15 cellular contexts compared by ENCODE assay signal in genomic region chr15:101031203-101031602, GRCh38.
DNase-seq lines count a peak whose midpoint lies in the region; ATAC-seq and TF ChIP-seq lines count a peak whose summit lies in the region.
"Had no signal": no experiment of that assay in that cellular context is flagged by ENCODE, and none has a peak within 500 bp of the region (broad histone marks: within the 10 kb centered on the region; RNA-seq: fewer than 3 reads in every experiment).

No MANE protein-coding gene starts in this region.

- DNase-seq in activated CD8-positive, alpha-beta memory T cell treated with anti-CD3 and anti-CD28 coated beads, Interleukin-2, amount 10 ng/mL, durations not matched to agents 7 days and 5 days = peak; percentile 21
- DNase-seq in activated CD8-positive, alpha-beta memory T cell treated with anti-CD3 and anti-CD28 coated beads for 24 hours = no peak
- DNase-seq in astrocyte of the hippocampus (ENCODE audit: low read depth, low spot score) (peak; percentile 44), fibroblast of villous mesenchyme (ENCODE audit: low read depth) (peak; percentile 48), stomach (peak; percentile 16), HPDE6-E6E7 (ENCODE audit: extremely low spot score) (no peak)
- DNase-seq in activated naive CD8-positive, alpha-beta T cell treated with anti-CD3 and anti-CD28 coated beads, Interleukin-2, amount 50 U/mL, for 24 hours = no peak
- DNase-seq: ACHN; activated naive CD4-positive, alpha-beta T cell treated with anti-CD3 and anti-CD28 coated beads, Interleukin-2, amount 50 U/mL, for 16 hours; NCI-H1092; nucleus accumbens; OCI-M1; stimulated activated naive CD8-positive, alpha-beta T cell treated with anti-CD3 and anti-CD28 coated beads, Interleukin-15, amount 100 ng/mL, for 72 hours had no signal

- peaks cover 0 to 15% (median 3%) of the 10 kb centered on the region in 4 donors for H3K9me3 ChIP-seq in stomach

- CTCF ChIA-PET in activated CD8-positive, alpha-beta memory T cell treated with anti-CD3 and anti-CD28 coated beads, Interleukin-2, amount 10 ng/mL, durations not matched to agents 7 days and 5 days (lab: Charles Lee) = no interaction called here

- ATAC-seq in activated CD8-positive, alpha-beta memory T cell treated with anti-CD3 and anti-CD28 coated beads, Interleukin-2, amount 10 ng/mL, durations not matched to agents 7 days and 5 days = no peak
- no peak for ATAC-seq in activated naive CD8-positive, alpha-beta T cell treated with anti-CD3 and anti-CD28 coated beads, Interleukin-2, amount 50 U/mL, for 24 hours
- ATAC-seq in HG03135 (IDR thresholded peaks at IDR 0.05; ENCODE audit: unreplicated experiment) = no peak
- ATAC-seq: stimulated activated naive CD8-positive, alpha-beta T cell treated with anti-CD3 and anti-CD28 coated beads, Interleukin-15, amount 100 ng/mL, for 72 hours had no signal

- no peak for TF ChIP-seq POLR2A in stomach (IDR thresholded peaks at IDR 0.05)

- intact Hi-C loops in stomach (cut with DNase I; ENCODE audit: low total_unique reads) = no loop called here

- no peak for TF ChIP-seq EP300 in stomach (IDR thresholded peaks at IDR 0.05)

- peaks cover 11% of the 10 kb centered on the region for H3K9me3 Mint-ChIP-seq in activated CD8-positive, alpha-beta memory T cell treated with anti-CD3 and anti-CD28 coated beads, Interleukin-2, amount 10 ng/mL, durations not matched to agents 7 days and 5 days (ENCODE audit: low read depth)
- peaks cover 19% of the 10 kb centered on the region for H3K9me3 Mint-ChIP-seq in activated naive CD8-positive, alpha-beta T cell treated with anti-CD3 and anti-CD28 coated beads, Interleukin-2, amount 50 U/mL, for 24 hours

- no peak overlapping the region for H3K27ac ChIP-seq in stomach

- peaks cover 4% of the 10 kb centered on the region for H3K4me1 Mint-ChIP-seq in activated CD8-positive, alpha-beta memory T cell treated with anti-CD3 and anti-CD28 coated beads, Interleukin-2, amount 10 ng/mL, durations not matched to agents 7 days and 5 days
- H3K4me1 Mint-ChIP-seq in activated naive CD8-positive, alpha-beta T cell treated with anti-CD3 and anti-CD28 coated beads, Interleukin-2, amount 50 U/mL, for 24 hours = peaks cover 6% of the 10 kb centered on the region

- H3K4me3 ChIP-seq in fibroblast of villous mesenchyme (ENCODE audit: low read depth, low read length) = no peak overlapping the region
- no peak overlapping the region for H3K4me3 ChIP-seq in stomach

- peaks cover 10% of the 10 kb centered on the region for H3K36me3 Mint-ChIP-seq in activated CD8-positive, alpha-beta memory T cell treated with anti-CD3 and anti-CD28 coated beads, Interleukin-2, amount 10 ng/mL, durations not matched to agents 7 days and 5 days
- peaks cover 11% of the 10 kb centered on the region for H3K36me3 Mint-ChIP-seq in activated naive CD8-positive, alpha-beta T cell treated with anti-CD3 and anti-CD28 coated beads, Interleukin-2, amount 50 U/mL, for 24 hours (ENCODE audit: low read depth)

- H3K27ac Mint-ChIP-seq in activated CD8-positive, alpha-beta memory T cell treated with anti-CD3 and anti-CD28 coated beads, Interleukin-2, amount 10 ng/mL, durations not matched to agents 7 days and 5 days = no peak overlapping the region
- H3K27ac Mint-ChIP-seq in activated naive CD8-positive, alpha-beta T cell treated with anti-CD3 and anti-CD28 coated beads, Interleukin-2, amount 50 U/mL, for 24 hours = no peak overlapping the region
- H3K27ac Mint-ChIP-seq: mesothelial cell of epicardium; stimulated activated naive CD8-positive, alpha-beta T cell treated with anti-CD3 and anti-CD28 coated beads, Interleukin-15, amount 100 ng/mL, for 72 hours had no signal

- H3K36me3 ChIP-seq in stomach = peaks cover 0 to 54% (median 42%) of the 10 kb centered on the region in 4 donors

- no peaks in the 10 kb centered on the region for H3K27me3 ChIP-seq in stomach

- no peak overlapping the region for H3K4me3 Mint-ChIP-seq in activated CD8-positive, alpha-beta memory T cell treated with anti-CD3 and anti-CD28 coated beads, Interleukin-2, amount 10 ng/mL, durations not matched to agents 7 days and 5 days
- no peak overlapping the region for H3K4me3 Mint-ChIP-seq in activated naive CD8-positive, alpha-beta T cell treated with anti-CD3 and anti-CD28 coated beads, Interleukin-2, amount 50 U/mL, for 24 hours
- H3K4me3 Mint-ChIP-seq: mesothelial cell of epicardium; stimulated activated naive CD8-positive, alpha-beta T cell treated with anti-CD3 and anti-CD28 coated beads, Interleukin-15, amount 100 ng/mL, for 72 hours had no signal

- no peaks in the 10 kb centered on the region for H3K4me1 ChIP-seq in stomach

- H3K27me3 Mint-ChIP-seq in activated CD8-positive, alpha-beta memory T cell treated with anti-CD3 and anti-CD28 coated beads, Interleukin-2, amount 10 ng/mL, durations not matched to agents 7 days and 5 days = peaks cover 41% of the 10 kb centered on the region
- H3K27me3 Mint-ChIP-seq in activated naive CD8-positive, alpha-beta T cell treated with anti-CD3 and anti-CD28 coated beads, Interleukin-2, amount 50 U/mL, for 24 hours = peaks cover 17% of the 10 kb centered on the region

- WGBS in stomach, 5 donors = 72 to 83% (median 81%) methylated on average over 8 of the region's 8 CpGs

- no peak for TF ChIP-seq CTCF in fibroblast of villous mesenchyme (IDR thresholded peaks at IDR 0.05; ENCODE audit: insufficient read depth, low read depth, low read length)
- no peak for TF ChIP-seq CTCF in stomach (IDR thresholded peaks at IDR 0.05)

Comparison
In these comparisons a context has a peak if more than half of its experiments do, and no peak if none do; other contexts are left out.
1. DNase-seq: peak in activated CD8-positive, alpha-beta memory T cell treated with anti-CD3 and anti-CD28 coated beads, Interleukin-2, amount 10 ng/mL, durations not matched to agents 7 days and 5 days (single experiment), astrocyte of the hippocampus (single experiment), fibroblast of villous mesenchyme (single experiment) and stomach (single experiment); none in activated CD8-positive, alpha-beta memory T cell treated with anti-CD3 and anti-CD28 coated beads for 24 hours (single experiment), HPDE6-E6E7 (single experiment) and activated naive CD8-positive, alpha-beta T cell treated with anti-CD3 and anti-CD28 coated beads, Interleukin-2, amount 50 U/mL, for 24 hours (single experiment).